ENCODE assay signal across 8 cellular contexts in the genomic region with DNA sequence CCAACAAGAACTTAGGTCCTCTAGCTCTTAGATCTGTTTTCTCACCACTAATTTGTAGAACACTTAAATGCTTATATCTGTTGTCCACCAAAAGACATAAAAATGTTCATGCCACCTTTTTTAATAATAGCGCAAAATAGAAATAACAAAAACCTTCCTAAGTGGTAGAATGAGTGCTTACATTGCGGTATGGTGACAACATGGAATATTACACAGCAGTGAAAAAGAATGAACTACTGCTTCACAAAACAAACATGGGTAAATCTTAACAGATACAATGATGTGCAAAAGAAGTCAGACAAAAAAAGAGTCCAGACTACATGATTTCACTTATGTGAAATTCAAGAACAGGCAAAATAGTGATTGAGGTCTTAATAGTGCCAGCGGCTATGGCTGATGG.
"Had no signal": no experiment of that assay in that cellular context is flagged by ENCODE, and none has a peak within 500 bp of the region (broad histone marks: within the 10 kb centered on the region; RNA-seq: fewer than 3 reads in every experiment).

No MANE protein-coding gene starts in this region.

- H3K9ac ChIP-seq: KMS-11 had no signal

- H3K4me3 ChIP-seq: K562 had no signal

- ATAC-seq: HepG2, K562 had no signal

- DNase-seq: IMR-90, KBM-7, KG1 had no signal

- FAIRE-seq: HepG2, HTR-8/SVneo, K562 had no signal

- H3K27ac ChIP-seq: HL-60, KMS-11 had no signal

- H3K4me2 ChIP-seq: KMS-11 had no signal
